In genomic region chr5:133957591-133957990, GRCh38 we compare ENCODE assay signal across 11 cellular contexts. TPM values are rescaled to one million over a fixed set of nuclear protein-coding genes. Genes with fewer than 3 reads are reported as not detected.
DNase-seq lines count a peak whose midpoint lies in the region; ATAC-seq and TF ChIP-seq lines count a peak whose summit lies in the region.
"Had no signal": no experiment of that assay in that cellular context is flagged by ENCODE, and none has a peak within 500 bp of the region (broad histone marks: within the 10 kb centered on the region; RNA-seq: fewer than 3 reads in every experiment).

No MANE protein-coding gene starts in this region.

- no peaks in the 10 kb centered on the region for H3K27me3 Mint-ChIP-seq in CD8-positive, alpha-beta memory T cell
- no peaks in the 10 kb centered on the region for H3K27me3 Mint-ChIP-seq in activated CD8-positive, alpha-beta T cell treated with anti-CD3 and anti-CD28 coated beads for 36 hours

- no peak overlapping the region for H3K4me3 ChIP-seq in CD8-positive, alpha-beta memory T cell (ENCODE audit: low read length)
- H3K4me3 ChIP-seq in gastrocnemius medialis, result no peak overlapping the region

- intact Hi-C loops in activated CD8-positive, alpha-beta T cell treated with anti-CD3 and anti-CD28 coated beads for 36 hours (cut with micrococcal nuclease), result no loop called here
- intact Hi-C loops in gastrocnemius medialis (cut with DNase I; ENCODE audit: low total_unique reads), result no loop called here

- peak overlapping the region in 6 of 8 donors; percentile 22 to 73 (median 66) for H3K27ac Mint-ChIP-seq in CD8-positive, alpha-beta memory T cell
- H3K27ac Mint-ChIP-seq in activated CD8-positive, alpha-beta T cell treated with anti-CD3 and anti-CD28 coated beads for 36 hours, result peak overlapping the region; percentile 89

- in situ Hi-C loops in gastrocnemius medialis (cut with MboI; ENCODE audit: low sequenced_read_pairs in 4 of 4), result no loop called here

- H3K9me3 Mint-ChIP-seq in CD8-positive, alpha-beta memory T cell, result no peaks in the 10 kb centered on the region
- H3K9me3 Mint-ChIP-seq in activated CD8-positive, alpha-beta T cell treated with anti-CD3 and anti-CD28 coated beads for 36 hours, result no peaks in the 10 kb centered on the region
- H3K9me3 Mint-ChIP-seq: neural crest cell had no signal

- H3K27me3 ChIP-seq in CD8-positive, alpha-beta memory T cell (ENCODE audit: insufficient read depth, low read length, poor library complexity, severe bottlenecking), result no peaks in the 10 kb centered on the region
- H3K27me3 ChIP-seq in gastrocnemius medialis, result no peaks in the 10 kb centered on the region

- peaks cover 0 to 56% (median 10%) of the 10 kb centered on the region in 3 donors for H3K36me3 Mint-ChIP-seq in CD8-positive, alpha-beta memory T cell
- H3K36me3 Mint-ChIP-seq in activated CD8-positive, alpha-beta T cell treated with anti-CD3 and anti-CD28 coated beads for 36 hours (ENCODE audit: low read depth), result peaks cover 44% of the 10 kb centered on the region

- H3K4me3 Mint-ChIP-seq in CD8-positive, alpha-beta memory T cell, result no peak overlapping the region
- H3K4me3 Mint-ChIP-seq in activated CD8-positive, alpha-beta T cell treated with anti-CD3 and anti-CD28 coated beads for 36 hours, result peak overlapping the region; percentile 18
- H3K4me3 Mint-ChIP-seq: neural crest cell had no signal

- H3K4me1 ChIP-seq in CD8-positive, alpha-beta memory T cell (ENCODE audit: insufficient read depth, low read length), result peaks cover 3% of the 10 kb centered on the region
- peaks cover 19 to 20% of the 10 kb centered on the region in 2 donors for H3K4me1 ChIP-seq in gastrocnemius medialis

- peaks cover 18 to 32% (median 29%) of the 10 kb centered on the region in 3 donors for H3K4me1 Mint-ChIP-seq in CD8-positive, alpha-beta memory T cell
- peaks cover 31% of the 10 kb centered on the region for H3K4me1 Mint-ChIP-seq in activated CD8-positive, alpha-beta T cell treated with anti-CD3 and anti-CD28 coated beads for 36 hours (ENCODE audit: low read depth)

- H3K9me3 ChIP-seq in CD8-positive, alpha-beta memory T cell (ENCODE audit: low read length), result no peaks in the 10 kb centered on the region
- H3K9me3 ChIP-seq in gastrocnemius medialis, result no peaks in the 10 kb centered on the region

- TF ChIP-seq POLR2A in gastrocnemius medialis (IDR thresholded peaks at IDR 0.05), result no peak

- no peak overlapping the region for H3K27ac ChIP-seq in CD8-positive, alpha-beta memory T cell (ENCODE audit: low read depth, low read length)
- peak overlapping the region in 1 of 4 donors; percentile 15 for H3K27ac ChIP-seq in gastrocnemius medialis
- H3K27ac ChIP-seq: KMS-11 had no signal

- H3K36me3 ChIP-seq in CD8-positive, alpha-beta memory T cell (ENCODE audit: insufficient read depth, low read length), result peaks cover 8% of the 10 kb centered on the region
- H3K36me3 ChIP-seq in gastrocnemius medialis, result peaks cover 0 to 37% of the 10 kb centered on the region in 2 donors

- DNase-seq in CD8-positive, alpha-beta memory T cell, result no peak
- DNase-seq in activated CD8-positive, alpha-beta T cell treated with anti-CD3 and anti-CD28 coated beads for 36 hours, result peak; percentile 39
- no peak for DNase-seq in NCI-H2029 treated with DMSO at 0.1 percent for 48 hours (lab: John Stamatoyannopoulos, UW)
- DNase-seq in gastrocnemius medialis, result no peak
- DNase-seq in activated effector memory CD4-positive, alpha-beta T cell treated with Interleukin-2 at 50 U/mL for 16 hours, result no peak
- no peak for DNase-seq in NOMO-1 treated with DMSO at 0.1 percent for 48 hours (lab: John Stamatoyannopoulos, UW; ENCODE audit: unreplicated experiment)
- DNase-seq: cerebellar nuclear complex had no signal

- no peak for TF ChIP-seq CTCF in activated CD8-positive, alpha-beta T cell treated with anti-CD3 and anti-CD28 coated beads for 36 hours (IDR thresholded peaks at IDR 0.05)
- TF ChIP-seq CTCF in gastrocnemius medialis (IDR thresholded peaks at IDR 0.05 in 4 of 5, conservative IDR thresholded peaks at IDR 0.05 in 1 of 5), result no peak

- POLR2A ChIA-PET in CD8-positive, alpha-beta memory T cell (lab: Charles Lee), result no interaction called here
- POLR2A ChIA-PET in activated CD8-positive, alpha-beta T cell treated with anti-CD3 and anti-CD28 coated beads for 36 hours (lab: Charles Lee), result no interaction called here

- ATAC-seq in GM19043 (IDR thresholded peaks at IDR 0.05; ENCODE audit: low read depth, unreplicated experiment), result peak; percentile 76
- ATAC-seq in HG03025 (IDR thresholded peaks at IDR 0.05; ENCODE audit: low FRiP score, unreplicated experiment), result peak; percentile 52
- peak; percentile 62 for ATAC-seq in activated CD8-positive, alpha-beta T cell treated with anti-CD3 and anti-CD28 coated beads for 36 hours
- ATAC-seq in gastrocnemius medialis, result no peak

- CTCF ChIA-PET in CD8-positive, alpha-beta memory T cell (lab: Charles Lee), result no interaction called here
- CTCF ChIA-PET in activated CD8-positive, alpha-beta T cell treated with anti-CD3 and anti-CD28 coated beads for 36 hours (lab: Charles Lee), result interaction anchor here (1.2 kb wide), 1 partner anchor 13 kb away, joined by 4 read pairs; no protein-coding TSS in a partner anchor

RNA-seq across cellular contexts. Expression of gene C5orf15, which starts 10.8 kb away (rescaled TPM):
- total RNA-seq in CD8-positive, alpha-beta memory T cell, result 10 to 100 TPM; 21.7 to 21.8 TPM
- polyA plus RNA-seq in CD8-positive, alpha-beta memory T cell, result 25.4 TPM
- 10 to 100 TPM; 27.4 to 30.8 TPM for total RNA-seq in activated CD8-positive, alpha-beta T cell treated with anti-CD3 and anti-CD28 coated beads for 36 hours
- total RNA-seq in gastrocnemius medialis, result 10 to 100 TPM; 18.7 to 30.3 (median 24.4) TPM

RNA-seq across cellular contexts. Expression of gene VDAC1, which starts 47.2 kb away (rescaled TPM):
- total RNA-seq in CD8-positive, alpha-beta memory T cell, result 100 to 1,000 TPM; 409 to 422 TPM
- polyA plus RNA-seq in CD8-positive, alpha-beta memory T cell, result 92.8 TPM
- 100 to 1,000 TPM; 481 to 484 TPM for total RNA-seq in activated CD8-positive, alpha-beta T cell treated with anti-CD3 and anti-CD28 coated beads for 36 hours
- total RNA-seq in gastrocnemius medialis, result 100 to 1,000 TPM; 412 to 611 (median 495) TPM

Comparison
In these comparisons a context has a peak if more than half of its experiments do, and no peak if none do; other contexts are left out.
1. ATAC-seq: peak in GM19043 (single experiment), HG03025 (single experiment) and activated CD8-positive, alpha-beta T cell treated with anti-CD3 and anti-CD28 coated beads for 36 hours (single experiment); none in gastrocnemius medialis (0 of 2).